In the genomic region with DNA sequence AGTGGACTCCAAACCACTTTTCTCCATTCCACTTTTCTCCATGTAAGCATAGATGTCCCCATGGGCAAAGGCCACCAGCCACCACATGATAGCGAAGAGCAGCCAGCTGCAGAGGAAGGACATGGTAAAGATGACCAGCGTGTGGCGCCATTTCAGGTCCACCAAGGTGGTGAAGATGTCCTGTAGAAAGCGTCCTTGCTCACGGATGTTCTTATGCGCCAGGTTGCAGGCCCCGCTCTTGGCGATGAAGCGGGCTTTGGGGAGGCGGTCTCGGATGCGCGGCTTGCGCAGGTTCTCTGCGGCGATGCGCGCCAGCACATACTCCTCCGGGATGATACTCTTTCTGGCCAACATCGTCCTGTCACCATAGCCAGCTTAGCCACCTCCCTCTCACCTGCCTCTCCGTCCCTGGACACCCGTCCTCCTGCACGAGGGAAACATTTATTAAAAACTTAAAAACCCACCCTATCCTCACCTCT, we compare ENCODE assay signal across 9 cellular contexts. TPM values are rescaled to one million over a fixed set of nuclear protein-coding genes. Genes with fewer than 3 reads are reported as not detected.
DNase-seq lines count a peak whose midpoint lies in the region; ATAC-seq, FAIRE-seq and TF ChIP-seq lines count a peak whose summit lies in the region.
"Had no signal": no experiment of that assay in that cellular context is flagged by ENCODE, and none has a peak within 500 bp of the region (broad histone marks: within the 10 kb centered on the region; RNA-seq: fewer than 3 reads in every experiment).

No MANE protein-coding gene starts in this region.

- H3K27ac ChIP-seq in HepG2 (ENCODE audit: extremely low read length, insufficient read depth, low read length) = no peak overlapping the region
- H3K27ac ChIP-seq in RWPE1 = no peak overlapping the region

- no TSS peak for BruUV-seq in HepG2 (replicated peaks; lab: Mats Ljungman, UMichigan)

- no peaks in the 10 kb centered on the region for H4K20me1 ChIP-seq in HepG2 (ENCODE audit: insufficient read depth, low read length)

- peaks cover 2% of the 10 kb centered on the region for H3K27me3 ChIP-seq in bronchial epithelial cell (ENCODE audit: control insufficient read depth, insufficient read depth, low read length)
- no peaks in the 10 kb centered on the region for H3K27me3 ChIP-seq in HepG2 (ENCODE audit: control insufficient read depth in 1 of 2, insufficient read depth in 2 of 2, low read length in 2 of 2)

- no peak overlapping the region for H3K4me2 ChIP-seq in HepG2 (ENCODE audit: low read depth, low read length)

- 72% methylated on average over 15 of the region's 23 CpGs for WGBS in HepG2 (ENCODE audit: low lambda C conversion rate)

- TF ChIP-seq CTCF in bronchial epithelial cell (IDR thresholded peaks at IDR 0.05; ENCODE audit: insufficient read depth, low read length, severe bottlenecking) (peak; percentile 39), HepG2 (CRISPR knock-in tag; IDR thresholded peaks at IDR 0.05) (peak; percentile 51), RWPE1 (conservative IDR thresholded peaks at IDR 0.05; ENCODE audit: low read depth) (no peak)

- H3K9me3 ChIP-seq in HepG2 (ENCODE audit: low read length) = no peaks in the 10 kb centered on the region

- H3K4me1 ChIP-seq in HepG2 (ENCODE audit: insufficient read depth, low read length) = no peaks in the 10 kb centered on the region

- POLR2A ChIA-PET in HepG2 (lab: Yijun Ruan, JAX) = no interaction called here
- POLR2A ChIA-PET in RWPE1 (lab: Yijun Ruan, JAX; ENCODE audit: low non-redundant PET) = no interaction called here

- no peak overlapping the region for H3K4me3 ChIP-seq in bronchial epithelial cell (ENCODE audit: low read depth, low read length)
- H3K4me3 ChIP-seq in HepG2 (replicated peaks in 1 of 3; ENCODE audit: insufficient read depth in 1 of 3, low read depth in 2 of 3, low read length in 3 of 3) = no peak overlapping the region

- intact Hi-C loops in HepG2 (cut with micrococcal nuclease; ENCODE audit: unreplicated experiment) = no loop called here

- no peak for TF ChIP-seq EP300 in HepG2 (IDR thresholded peaks at IDR 0.05; ENCODE audit: low read depth in 2 of 2, low read length in 2 of 2)
- TF ChIP-seq EP300 in HepG2 (CRISPR knock-in tag; IDR thresholded peaks at IDR 0.05; ENCODE audit: borderline replicate concordance) = no peak

- no peak overlapping the region for H2AFZ ChIP-seq in HepG2 (ENCODE audit: low read length)

- no peak for TF ChIP-seq RAD21 in HepG2 (CRISPR knock-in tag; IDR thresholded peaks at IDR 0.05)

- in situ Hi-C loops in HepG2 (cut with HindIII; ENCODE audit: extremely low pct_ligation_motif_present, low pct_unique_long_range_greater_than_20kb) = no loop called here

- FAIRE-seq in bronchial epithelial cell (lab: Jason Lieb, UNC) (peak; percentile 40), HepG2 (lab: Jason Lieb, UNC) (no peak), urothelium cell line (lab: Jason Lieb, UNC) (no peak)

- H3K36me3 ChIP-seq in bronchial epithelial cell (ENCODE audit: control insufficient read depth, insufficient read depth, low read length) = no peaks in the 10 kb centered on the region
- no peaks in the 10 kb centered on the region for H3K36me3 ChIP-seq in HepG2 (replicated peaks in 1 of 2; ENCODE audit: control insufficient read depth in 1 of 2, insufficient read depth in 2 of 2, low read length in 2 of 2)

- no peak overlapping the region for H3K9ac ChIP-seq in HepG2 (ENCODE audit: insufficient read depth, low read depth, low read length)

- no peak for TF ChIP-seq POLR2A in HepG2 (IDR thresholded peaks at IDR 0.05; ENCODE audit: insufficient read depth in 1 of 2, low read depth in 2 of 2, low read length in 2 of 2)

- peak; percentile 20 for DNase-seq in stimulated activated CD4-positive, alpha-beta T cell treated with anti-CD3 and anti-CD28 coated beads, Interleukin-15, amount 100 ng/mL, for 24 hours
- DNase-seq in stimulated activated CD4-positive, alpha-beta T cell treated with anti-CD3 and anti-CD28 coated beads, Interleukin-4, amount 100 ng/mL, for 4 hours = no peak
- DNase-seq in bronchial epithelial cell (ENCODE audit: low read depth) = peak; percentile 4
- no peak for DNase-seq in HepG2 (ENCODE audit: low spot score)
- peak; percentile 27 for DNase-seq in urothelium cell line (ENCODE audit: low spot score)
- no peak for DNase-seq in RWPE1 (ENCODE audit: low spot score)
- no peak for DNase-seq in COR-L47 (lab: John Stamatoyannopoulos, UW)
- DNase-seq: activated B cell treated with CpG ODN at 0.5 μM for 24 hours had no signal

- ATAC-seq in HepG2 = peak; percentile 76
- no peak for ATAC-seq in HG02938 (IDR thresholded peaks at IDR 0.05; ENCODE audit: unreplicated experiment)

- no peaks in the 10 kb centered on the region for H3K79me2 ChIP-seq in HepG2 (ENCODE audit: insufficient read depth, low read length)

- CTCF ChIA-PET in HepG2 (lab: Yijun Ruan, JAX; ENCODE audit: low intra/inter-chr PET ratio, low total read pairs) = no interaction called here
- CTCF ChIA-PET in RWPE1 (lab: Yijun Ruan, JAX) = no interaction called here

TF ChIP-seq in HepG2, 621 proteins besides CTCF, POLR2A, EP300 and RAD21:
- TF ChIP-seq STAG1 (CRISPR knock-in tag; IDR thresholded peaks at IDR 0.05) (peak; percentile 27), ZNF878 (CRISPR knock-in tag; IDR thresholded peaks at IDR 0.05) (no peak)
TF ChIP-seq in HepG2: peak in this region for 1.

RNA-seq across cellular contexts. Expression of gene KCNJ8, which starts 1.2 kb away (rescaled TPM):
- under 0.01 TPM in 1 of 2 replicates, not detected in the other for total RNA-seq in bronchial epithelial cell
- not detected in 2 replicates for total RNA-seq in HepG2 (2016; rRNA removed; fragmentation: Illumina TruSeq; extraction: Trizol)
- not detected in 2 replicates for total RNA-seq in HepG2 (2016; cell fraction: cytosol; rRNA removed; fragmentation: Illumina TruSeq; extraction: Trizol; ENCODE audit: low read depth)
- not detected in 2 replicates for total RNA-seq in HepG2 (2016; cell fraction: insoluble cytoplasmic fraction; rRNA removed; fragmentation: Illumina TruSeq; extraction: Trizol)
- total RNA-seq in HepG2 (2016; cell fraction: membrane; rRNA removed; fragmentation: Illumina TruSeq; extraction: Trizol) = not detected in 2 replicates
- not detected in 2 replicates for total RNA-seq in HepG2 (2016; cell fraction: nucleus; rRNA removed; fragmentation: Illumina TruSeq; extraction: Trizol)
- not detected in 2 replicates for polyA plus RNA-seq in HepG2 (2011; rRNA removed)
- not detected in 2 replicates for polyA plus RNA-seq in HepG2 (2011; cell fraction: cytosol; rRNA removed)
- not detected in 2 replicates for polyA plus RNA-seq in HepG2 (2011; cell fraction: nucleus; rRNA removed)
- not detected in 2 replicates for polyA plus RNA-seq in HepG2 (2012)
- polyA plus RNA-seq in HepG2 (2016; cell fraction: cytosol; fragmentation: Illumina TruSeq; extraction: Trizol; ENCODE audit: low read depth) = not detected in 2 replicates
- not detected in 2 replicates for polyA plus RNA-seq in HepG2 (2016; cell fraction: insoluble cytoplasmic fraction; fragmentation: Illumina TruSeq; extraction: Trizol; ENCODE audit: low read depth)
- not detected in 2 replicates for polyA plus RNA-seq in HepG2 (2016; cell fraction: membrane; fragmentation: Illumina TruSeq; extraction: Trizol; ENCODE audit: low read depth)
- not detected in 2 replicates for polyA plus RNA-seq in HepG2 (2016; cell fraction: nucleus; fragmentation: Illumina TruSeq; extraction: Trizol; ENCODE audit: insufficient read depth, low read depth)
- polyA minus RNA-seq in HepG2 (2011; rRNA and poly(A)+ RNA removed; ENCODE audit: low replicate concordance) = not detected in 2 replicates
- polyA minus RNA-seq in HepG2 (2011; cell fraction: cytosol; rRNA and poly(A)+ RNA removed) = not detected in 2 replicates
- not detected in 2 replicates for polyA minus RNA-seq in HepG2 (2011; cell fraction: nucleus; rRNA and poly(A)+ RNA removed)
- total RNA-seq: activated B cell treated with CpG ODN at 0.5 μM for 24 hours had no signal

Comparison
In these comparisons a context has a peak if more than half of its experiments do, and no peak if none do; other contexts are left out.
1. DNase-seq: peak in stimulated activated CD4-positive, alpha-beta T cell treated with anti-CD3 and anti-CD28 coated beads, Interleukin-15, amount 100 ng/mL, for 24 hours (single experiment), bronchial epithelial cell (single experiment) and urothelium cell line (single experiment); none in stimulated activated CD4-positive, alpha-beta T cell treated with anti-CD3 and anti-CD28 coated beads, Interleukin-4, amount 100 ng/mL, for 4 hours (0 of 2), HepG2 (single experiment), RWPE1 (single experiment) and COR-L47 (single experiment).